ENCODE assay signal across 1 cellular context in the genomic region with DNA sequence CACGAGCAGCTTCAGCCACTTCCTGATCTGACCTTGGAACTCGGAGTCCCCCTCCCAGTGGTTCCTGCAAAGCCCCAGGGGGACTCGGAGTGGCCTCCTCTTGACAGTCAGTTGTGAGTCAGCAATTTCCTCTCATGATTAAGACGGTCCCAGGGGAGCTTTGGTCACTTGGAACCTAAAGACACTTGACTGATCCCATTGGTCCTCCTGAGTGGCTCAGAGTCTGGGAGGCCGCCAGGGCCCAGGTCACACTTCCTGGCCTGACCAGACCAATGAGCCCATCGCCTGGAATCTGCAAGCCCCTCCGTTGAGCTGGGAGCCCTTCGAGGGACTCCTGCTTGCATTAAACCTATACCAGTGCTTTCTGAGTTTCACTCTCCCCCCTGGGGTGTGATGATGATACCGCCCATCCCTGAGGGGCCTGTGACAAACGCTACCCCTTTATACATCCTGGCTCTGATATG.
TF ChIP-seq lines count a peak whose summit lies in the region.

No MANE protein-coding gene starts in this region.

TF ChIP-seq in GM12878, 131 proteins besides CTCF, POLR2A, EP300 and RAD21:
- TF ChIP-seq BCL11A (IDR thresholded peaks at IDR 0.05; ENCODE audit: low read depth, low read length): peak; percentile 68; the same call in 1 of the 2 replicates
- no peak for TF ChIP-seq IRF4 (IDR thresholded peaks at IDR 0.05; ENCODE audit: low read depth, low read length)
- TF ChIP-seq LARP7 (IDR thresholded peaks at IDR 0.05): 0 out of 2 replicates have a peak, but pooled peaks have one; percentile 36
- TF ChIP-seq PML (IDR thresholded peaks at IDR 0.05; ENCODE audit: low read length): no peak
- peak; percentile 96 for TF ChIP-seq MEF2B (IDR thresholded peaks at IDR 0.05; ENCODE audit: partially characterized antibody, poor library complexity, severe bottlenecking)
- peak; percentile 46; the same call in 1 of the 2 replicates for TF ChIP-seq ATF7 (IDR thresholded peaks at IDR 0.05; ENCODE audit: low read depth)
- peak; percentile 98 for TF ChIP-seq BACH1 (IDR thresholded peaks at IDR 0.05; ENCODE audit: borderline replicate concordance)
- TF ChIP-seq ZNF217 (IDR thresholded peaks at IDR 0.05): no peak
- peak; percentile 64 for TF ChIP-seq NR2F1 (conservative IDR thresholded peaks at IDR 0.05)
- peak; percentile 27; the same call in 1 of the 2 replicates for TF ChIP-seq RUNX3 (IDR thresholded peaks at IDR 0.05; ENCODE audit: low read length)
- TF ChIP-seq, protein P1, sequence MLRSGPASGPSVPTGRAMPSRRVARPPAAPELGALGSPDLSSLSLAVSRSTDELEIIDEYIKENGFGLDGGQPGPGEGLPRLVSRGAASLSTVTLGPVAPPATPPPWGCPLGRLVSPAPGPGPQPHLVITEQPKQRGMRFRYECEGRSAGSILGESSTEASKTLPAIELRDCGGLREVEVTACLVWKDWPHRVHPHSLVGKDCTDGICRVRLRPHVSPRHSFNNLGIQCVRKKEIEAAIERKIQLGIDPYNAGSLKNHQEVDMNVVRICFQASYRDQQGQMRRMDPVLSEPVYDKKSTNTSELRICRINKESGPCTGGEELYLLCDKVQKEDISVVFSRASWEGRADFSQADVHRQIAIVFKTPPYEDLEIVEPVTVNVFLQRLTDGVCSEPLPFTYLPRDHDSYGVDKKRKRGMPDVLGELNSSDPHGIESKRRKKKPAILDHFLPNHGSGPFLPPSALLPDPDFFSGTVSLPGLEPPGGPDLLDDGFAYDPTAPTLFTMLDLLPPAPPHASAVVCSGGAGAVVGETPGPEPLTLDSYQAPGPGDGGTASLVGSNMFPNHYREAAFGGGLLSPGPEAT (IDR thresholded peaks at IDR 0.05; ENCODE audit: low read depth): 0 out of 2 replicates have a peak, but pooled peaks have one; percentile 31
- TF ChIP-seq POLR2AphosphoS2 (IDR thresholded peaks at IDR 0.05; ENCODE audit: low read depth, low read length): no peak
- peak; percentile 67 to 69; a peak in 3 of 4 replicates for TF ChIP-seq IKZF2 (IDR thresholded peaks at IDR 0.05)
- no peak for TF ChIP-seq ZNF24 (IDR thresholded peaks at IDR 0.05)
- 0 out of 2 replicates have a peak, but pooled peaks have one; percentile 8 for TF ChIP-seq TCF12 (IDR thresholded peaks at IDR 0.05; ENCODE audit: low read depth, low read length)
- TF ChIP-seq RELA (IDR thresholded peaks at IDR 0.05; ENCODE audit: borderline replicate concordance, partially characterized antibody): no peak
- peak; percentile 54; the same call in 1 of the 2 replicates for TF ChIP-seq IKZF1 (conservative IDR thresholded peaks at IDR 0.05)
- no peak for TF ChIP-seq TCF7 (IDR thresholded peaks at IDR 0.05; ENCODE audit: borderline replicate concordance)
- TF ChIP-seq DPF2 (IDR thresholded peaks at IDR 0.05): peak; percentile 45
- TF ChIP-seq EGR1 (IDR thresholded peaks at IDR 0.05; ENCODE audit: borderline replicate concordance in 1 of 2, low read depth in 2 of 2, low read length in 2 of 2): no peak
- TF ChIP-seq MTA2 (IDR thresholded peaks at IDR 0.05; ENCODE audit: low read depth): peak; percentile 68; the same call in 1 of the 2 replicates
- TF ChIP-seq, protein P2, sequence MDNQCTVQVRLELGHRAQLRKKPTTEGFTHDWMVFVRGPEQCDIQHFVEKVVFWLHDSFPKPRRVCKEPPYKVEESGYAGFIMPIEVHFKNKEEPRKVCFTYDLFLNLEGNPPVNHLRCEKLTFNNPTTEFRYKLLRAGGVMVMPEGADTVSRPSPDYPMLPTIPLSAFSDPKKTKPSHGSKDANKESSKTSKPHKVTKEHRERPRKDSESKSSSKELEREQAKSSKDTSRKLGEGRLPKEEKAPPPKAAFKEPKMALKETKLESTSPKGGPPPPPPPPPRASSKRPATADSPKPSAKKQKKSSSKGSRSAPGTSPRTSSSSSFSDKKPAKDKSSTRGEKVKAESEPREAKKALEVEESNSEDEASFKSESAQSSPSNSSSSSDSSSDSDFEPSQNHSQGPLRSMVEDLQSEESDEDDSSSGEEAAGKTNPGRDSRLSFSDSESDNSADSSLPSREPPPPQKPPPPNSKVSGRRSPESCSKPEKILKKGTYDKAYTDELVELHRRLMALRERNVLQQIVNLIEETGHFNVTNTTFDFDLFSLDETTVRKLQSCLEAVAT (IDR thresholded peaks at IDR 0.05): 0 out of 2 replicates have a peak, but pooled peaks have one; percentile 6
- TF ChIP-seq HDGF (IDR thresholded peaks at IDR 0.05): no peak
- TF ChIP-seq SMC3 (IDR thresholded peaks at IDR 0.05; ENCODE audit: borderline replicate concordance, low read length): no peak
- TF ChIP-seq NFXL1 (IDR thresholded peaks at IDR 0.05; ENCODE audit: borderline replicate concordance): no peak
- peak; percentile 11 to 35; a peak in 1 of 4 replicates for TF ChIP-seq BHLHE40 (IDR thresholded peaks at IDR 0.05; ENCODE audit: borderline replicate concordance in 1 of 2, low read depth in 2 of 2, low read length in 1 of 2)
